1 cellular context compared by ENCODE assay signal in genomic region chr3:50121416-50122032, GRCh38.
TF ChIP-seq lines count a peak whose summit lies in the region.

No MANE protein-coding gene starts in this region.

TF ChIP-seq in HepG2, 621 proteins besides CTCF, POLR2A, EP300 and RAD21 (continued from another document):
- TF ChIP-seq HHEX (CRISPR knock-in tag; IDR thresholded peaks at IDR 0.05): no peak
- no peak for TF ChIP-seq PBX3 (CRISPR knock-in tag; IDR thresholded peaks at IDR 0.05; ENCODE audit: borderline replicate concordance)
- no peak for TF ChIP-seq ZNF44 (CRISPR knock-in tag; IDR thresholded peaks at IDR 0.05)
- 0 out of 3 replicates have a peak, but pooled peaks have one; percentile 13 for TF ChIP-seq MXI1 (IDR thresholded peaks at IDR 0.05; ENCODE audit: borderline replicate concordance, low read depth, low read length)
- no peak for TF ChIP-seq DNMT1 (CRISPR knock-in tag; IDR thresholded peaks at IDR 0.05)
- no peak for TF ChIP-seq ZNF3 (CRISPR knock-in tag; IDR thresholded peaks at IDR 0.05)
- no peak for TF ChIP-seq ZNF570 (CRISPR knock-in tag; IDR thresholded peaks at IDR 0.05; ENCODE audit: borderline replicate concordance)
- no peak for TF ChIP-seq TSC22D2 (CRISPR knock-in tag; IDR thresholded peaks at IDR 0.05; ENCODE audit: borderline replicate concordance)
- TF ChIP-seq SMC3 (IDR thresholded peaks at IDR 0.05; ENCODE audit: low read length): peak; percentile 90
- no peak for TF ChIP-seq MZF1 (CRISPR knock-in tag; IDR thresholded peaks at IDR 0.05; ENCODE audit: borderline replicate concordance)
- no peak for TF ChIP-seq ZBTB33 (CRISPR knock-in tag; IDR thresholded peaks at IDR 0.05)
- TF ChIP-seq ZC3H4 (CRISPR knock-in tag; IDR thresholded peaks at IDR 0.05; ENCODE audit: borderline replicate concordance): no peak
- TF ChIP-seq ZBTB3 (CRISPR knock-in tag; IDR thresholded peaks at IDR 0.05; ENCODE audit: borderline replicate concordance, low read depth): no peak
- TF ChIP-seq ONECUT2 (CRISPR knock-in tag; IDR thresholded peaks at IDR 0.05): no peak
- no peak for TF ChIP-seq PRDM10 (CRISPR knock-in tag; IDR thresholded peaks at IDR 0.05; ENCODE audit: low read depth)
- TF ChIP-seq ISL2 (CRISPR knock-in tag; IDR thresholded peaks at IDR 0.05): no peak
- TF ChIP-seq ZNF724P (CRISPR knock-in tag; IDR thresholded peaks at IDR 0.05; ENCODE audit: borderline replicate concordance): no peak
- TF ChIP-seq ZNF782 (CRISPR knock-in tag; IDR thresholded peaks at IDR 0.05; ENCODE audit: borderline replicate concordance): no peak
- peak; percentile 68; the same call in 1 of the 2 replicates for TF ChIP-seq KDM2A (CRISPR knock-in tag; IDR thresholded peaks at IDR 0.05; ENCODE audit: borderline replicate concordance, low read depth)
- peak; percentile 14; the same call in 1 of the 2 replicates for TF ChIP-seq HNF1B (CRISPR knock-in tag; IDR thresholded peaks at IDR 0.05)
- TF ChIP-seq SP1 (IDR thresholded peaks at IDR 0.05): no peak
- no peak for TF ChIP-seq SP1 (CRISPR knock-in tag; IDR thresholded peaks at IDR 0.05)
- TF ChIP-seq FOSL1 (CRISPR knock-in tag; IDR thresholded peaks at IDR 0.05; ENCODE audit: borderline replicate concordance): no peak
- TF ChIP-seq RAD51 (IDR thresholded peaks at IDR 0.05; ENCODE audit: borderline replicate concordance): no peak
- no peak for TF ChIP-seq ZSCAN20 (CRISPR knock-in tag; IDR thresholded peaks at IDR 0.05; ENCODE audit: borderline replicate concordance)
- TF ChIP-seq SYNCRIP (IDR thresholded peaks at IDR 0.05; ENCODE audit: insufficient read depth, low read depth, low read length): no peak
- no peak for TF ChIP-seq ZSCAN29 (CRISPR knock-in tag; conservative IDR thresholded peaks at IDR 0.05)
- TF ChIP-seq PHF8 (CRISPR knock-in tag; IDR thresholded peaks at IDR 0.05): 0 out of 2 replicates have a peak, but pooled peaks have one; percentile 18
- TF ChIP-seq ATF1 (CRISPR knock-in tag; IDR thresholded peaks at IDR 0.05): no peak
- no peak for TF ChIP-seq SIN3B (IDR thresholded peaks at IDR 0.05; ENCODE audit: low read length)
- no peak for TF ChIP-seq ZNF580 (CRISPR knock-in tag; IDR thresholded peaks at IDR 0.05; ENCODE audit: borderline replicate concordance, low read depth)
- peak; percentile 96 for TF ChIP-seq STAG1 (CRISPR knock-in tag; IDR thresholded peaks at IDR 0.05)
- no peak for TF ChIP-seq ZNF225 (CRISPR knock-in tag; IDR thresholded peaks at IDR 0.05)
- TF ChIP-seq ZNF660 (CRISPR knock-in tag; IDR thresholded peaks at IDR 0.05; ENCODE audit: borderline replicate concordance, low read depth): no peak
- TF ChIP-seq E2F2 (CRISPR knock-in tag; IDR thresholded peaks at IDR 0.05; ENCODE audit: borderline replicate concordance): no peak
- TF ChIP-seq ZNF180 (CRISPR knock-in tag; IDR thresholded peaks at IDR 0.05; ENCODE audit: borderline replicate concordance, low read depth): no peak
- TF ChIP-seq ZNF264 (CRISPR knock-in tag; IDR thresholded peaks at IDR 0.05): no peak
- no peak for TF ChIP-seq ZNF10 (CRISPR knock-in tag; IDR thresholded peaks at IDR 0.05; ENCODE audit: borderline replicate concordance, low read depth)
- no peak for TF ChIP-seq ZNF776 (CRISPR knock-in tag; IDR thresholded peaks at IDR 0.05)
- no peak for TF ChIP-seq BRF2 (CRISPR knock-in tag; IDR thresholded peaks at IDR 0.05)
- no peak for TF ChIP-seq ZNF816 (CRISPR knock-in tag; IDR thresholded peaks at IDR 0.05; ENCODE audit: borderline replicate concordance)
- no peak for TF ChIP-seq NFE2L2 (IDR thresholded peaks at IDR 0.05; ENCODE audit: low read length)
- no peak for TF ChIP-seq SIN3A (IDR thresholded peaks at IDR 0.05; ENCODE audit: borderline replicate concordance, low read depth, low read length)
- TF ChIP-seq ZNF713 (CRISPR knock-in tag; IDR thresholded peaks at IDR 0.05): no peak
